Comparison of ENCODE assay signal across 8 cellular contexts in the genomic region with DNA sequence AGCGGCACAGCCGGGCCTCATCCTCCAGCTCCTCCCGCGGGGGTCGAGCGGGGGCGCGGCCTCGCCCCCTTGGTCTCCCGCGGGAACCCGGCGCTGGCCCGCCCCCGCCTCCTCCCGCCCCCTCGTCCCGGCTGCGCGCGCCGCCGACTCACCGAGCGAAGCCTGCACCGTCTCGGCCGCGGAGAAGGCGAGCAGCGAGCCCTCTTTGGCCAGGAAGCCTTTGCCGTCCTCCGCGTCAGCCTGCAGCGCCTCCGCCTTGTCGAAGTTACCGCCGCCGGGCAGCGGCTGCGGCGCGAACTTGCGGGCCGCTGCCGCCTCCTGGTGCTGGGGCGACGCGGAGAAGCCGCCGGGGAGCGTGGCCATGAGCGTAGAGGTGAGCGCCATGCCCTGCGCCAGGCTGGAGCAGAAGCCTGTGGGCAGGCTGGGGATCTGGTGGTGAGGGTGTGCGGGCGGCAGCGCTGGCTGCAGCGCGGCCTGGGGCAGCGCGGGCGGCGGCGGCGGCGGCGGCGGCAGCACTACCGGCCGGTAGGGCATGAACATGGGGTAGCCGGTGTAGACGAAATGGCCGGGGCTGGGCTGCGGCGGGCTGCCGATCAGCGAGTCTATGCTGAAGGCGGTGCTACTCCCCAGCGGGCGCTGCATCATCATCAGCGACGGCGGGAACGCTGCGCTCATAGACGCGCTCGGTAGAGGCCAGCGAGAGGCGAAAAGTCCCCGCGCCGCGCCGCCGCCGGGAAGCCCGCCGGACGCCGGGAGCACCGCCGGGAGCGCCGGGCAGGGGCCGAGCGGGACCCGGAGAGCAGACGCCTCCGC.
DNase-seq lines count a peak whose midpoint lies in the region; TF ChIP-seq lines count a peak whose summit lies in the region.

No MANE protein-coding gene starts in this region.

- peaks cover 31% of the 10 kb centered on the region; the same call in 1 of the 2 replicates for H3K4me1 ChIP-seq in iPS-20b (ENCODE audit: insufficient read depth, low read length)
- H3K4me1 ChIP-seq in tibial artery, result peaks cover 0 to 79% (median 53%) of the 10 kb centered on the region in 4 donors

- H3K27me3 ChIP-seq in iPS-20b (ENCODE audit: insufficient read depth, low read length) (peaks cover 100% of the 10 kb centered on the region), tibial artery (peaks cover 18 to 100% of the 10 kb centered on the region in 2 donors)

- intact Hi-C loops in tibial artery (cut with DNase I; ENCODE audit: low total_unique reads), result no loop called here

- peak; percentile 51 for TF ChIP-seq CTCF in VCaP (conservative IDR thresholded peaks at IDR 0.05)
- no peak for TF ChIP-seq CTCF in tibial artery (IDR thresholded peaks at IDR 0.05)

- H3K27ac ChIP-seq in VCaP (peak overlapping the region; percentile 50), iPS-20b (ENCODE audit: low read length) (no peak overlapping the region), tibial artery (no peak overlapping the region)

- H3K36me3 ChIP-seq in iPS-20b (ENCODE audit: insufficient read depth, low read depth, low read length), result no peaks in the 10 kb centered on the region
- H3K36me3 ChIP-seq in tibial artery, result no peaks in the 10 kb centered on the region

- peak overlapping the region; percentile 2; the same call in 1 of the 2 replicates for H3K9ac ChIP-seq in iPS-20b (ENCODE audit: low read depth, low read length)

- H3K4me3 ChIP-seq in iPS-20b (ENCODE audit: low read length), result peak overlapping the region; percentile 62
- peak overlapping the region; percentile 29 to 49 for H3K4me3 ChIP-seq in tibial artery

- H3K9me3 ChIP-seq in iPS-20b (ENCODE audit: insufficient read depth, low read depth, low read length) (peaks cover 4% of the 10 kb centered on the region; the same call in 1 of the 2 replicates), tibial artery (no peaks in the 10 kb centered on the region)

- DNase-seq in NCI-H345 (lab: John Stamatoyannopoulos, UW), result peak; percentile 59
- DNase-seq in NCI-H345 treated with DMSO at 0.1 percent for 48 hours (lab: John Stamatoyannopoulos, UW; ENCODE audit: unreplicated experiment), result no peak
- DNase-seq in tibial artery, result no peak
- no peak for DNase-seq in RPMI8226
- DNase-seq in D341Med (ENCODE audit: low spot score), result no peak
- no peak for DNase-seq in activated T-cell treated with anti-CD3 and anti-CD28 coated beads, Interleukin-2, amount 50 U/mL, for 1 hour
